In the genomic region with DNA sequence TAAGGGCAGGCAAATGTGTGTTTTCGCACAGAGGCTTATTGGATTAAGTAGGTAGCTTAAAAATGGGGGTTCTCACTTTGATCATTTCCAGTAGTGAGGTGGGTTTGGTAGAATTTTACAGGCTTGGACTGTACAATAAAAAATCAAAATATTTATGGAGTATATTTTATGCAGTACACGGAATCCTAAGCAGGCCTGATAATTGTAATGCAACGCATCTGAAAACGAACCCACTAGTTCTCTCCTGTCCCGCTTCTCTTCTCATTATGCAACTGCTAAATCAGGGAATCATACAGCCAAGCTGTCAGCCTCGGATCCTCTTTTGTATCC, we compare ENCODE assay signal across 7 cellular contexts. TPM values are rescaled to one million over a fixed set of nuclear protein-coding genes. Genes with fewer than 3 reads are reported as not detected.
DNase-seq lines count a peak whose midpoint lies in the region; ATAC-seq and TF ChIP-seq lines count a peak whose summit lies in the region.

No MANE protein-coding gene starts in this region.

- H3K36me3 ChIP-seq in HEK293 (ENCODE audit: control insufficient read depth in 2 of 2, insufficient read depth in 1 of 2, low read length in 2 of 2) = 0 out of 3 replicates have a peak, but pooled peaks cover 0 to 1% of the 10 kb centered on the region in 2 experiments

- H3K27me3 Mint-ChIP-seq in glutamatergic neuron (ENCODE audit: unreplicated experiment) = peaks cover 3% of the 10 kb centered on the region
- no peaks in the 10 kb centered on the region for H3K27me3 Mint-ChIP-seq in stimulated activated naive B cell treated with anti-CD40 and anti-IgM and Interleukin-4, amounts not matched to agents 10 μg/mL and 1 μg/mL and 100 μg/mL, for 72 hours

- H3K9me3 ChIP-seq in HEK293 (ENCODE audit: control insufficient read depth, insufficient read depth, low read depth, low read length) = no peaks in the 10 kb centered on the region

- peak; percentile 31 for ATAC-seq in SK-N-SH treated with all-trans-retinoic acid at 6 μM for 48 hours
- no peak for ATAC-seq in stimulated activated naive B cell treated with anti-CD40 and anti-IgM and Interleukin-4, amounts not matched to agents 10 μg/mL and 1 μg/mL and 100 μg/mL, for 72 hours (replicated peaks)

- no peak overlapping the region for H3K4me3 ChIP-seq in HEK293 (ENCODE audit: low read depth, low read length)

- DNase-seq in glutamatergic neuron (no peak), NCI-H510A treated with DMSO at 0.1 percent for 48 hours (lab: John Stamatoyannopoulos, UW) (no peak), 8988T (no peak), NCI-H1436 treated with DMSO at 0.1 percent for 48 hours (lab: John Stamatoyannopoulos, UW) (no peak)
- DNase-seq in stimulated activated naive B cell treated with anti-CD40 and anti-IgM and Interleukin-4, amounts not matched to agents 10 μg/mL and 1 μg/mL and 100 μg/mL, for 72 hours = no peak

- POLR2A ChIA-PET in HEK293 (lab: Yijun Ruan, JAX) = interaction anchor here (0.6 to 0.8 kb wide), 3 partner anchors 27 to 1542 kb away, joined by 3 read pairs; partner anchors contain the start of gene TWIST1

- peaks cover 24% of the 10 kb centered on the region for H3K4me1 Mint-ChIP-seq in glutamatergic neuron (ENCODE audit: low read depth, unreplicated experiment)
- H3K4me1 Mint-ChIP-seq in stimulated activated naive B cell treated with anti-CD40 and anti-IgM and Interleukin-4, amounts not matched to agents 10 μg/mL and 1 μg/mL and 100 μg/mL, for 72 hours = peaks cover 25 to 40% of the 10 kb centered on the region in 2 donors

- H3K9me3 Mint-ChIP-seq in glutamatergic neuron (ENCODE audit: unreplicated experiment) = peaks cover 7% of the 10 kb centered on the region
- no peaks in the 10 kb centered on the region for H3K9me3 Mint-ChIP-seq in stimulated activated naive B cell treated with anti-CD40 and anti-IgM and Interleukin-4, amounts not matched to agents 10 μg/mL and 1 μg/mL and 100 μg/mL, for 72 hours

- no peak overlapping the region for H3K27ac ChIP-seq in HEK293 (ENCODE audit: extremely low read depth, low read depth, low read length)

- H3K4me3 Mint-ChIP-seq in glutamatergic neuron (ENCODE audit: unreplicated experiment) = peak overlapping the region; percentile 93
- H3K4me3 Mint-ChIP-seq in stimulated activated naive B cell treated with anti-CD40 and anti-IgM and Interleukin-4, amounts not matched to agents 10 μg/mL and 1 μg/mL and 100 μg/mL, for 72 hours = peak overlapping the region; percentile 96 to 97

- H3K4me1 ChIP-seq in HEK293 (ENCODE audit: control insufficient read depth, insufficient read depth, low read length) = peaks cover 9% of the 10 kb centered on the region; the same call in 1 of the 2 replicates

- H3K36me3 Mint-ChIP-seq in glutamatergic neuron (ENCODE audit: unreplicated experiment) = no peaks in the 10 kb centered on the region
- no peaks in the 10 kb centered on the region for H3K36me3 Mint-ChIP-seq in stimulated activated naive B cell treated with anti-CD40 and anti-IgM and Interleukin-4, amounts not matched to agents 10 μg/mL and 1 μg/mL and 100 μg/mL, for 72 hours

- TF ChIP-seq CTCF in HEK293 (tag by site-specific recombination; IDR thresholded peaks at IDR 0.05) (no peak), glutamatergic neuron (IDR thresholded peaks at IDR 0.05; ENCODE audit: partially characterized antibody, unreplicated experiment) (peak; percentile 52)

- CTCF ChIA-PET in HEK293 (lab: Yijun Ruan, JAX) = interaction anchor here (0.6 to 2.8 kb wide), 21 partner anchors 9 to 1860 kb away, joined by 3 to 23 read pairs (median 3); no protein-coding TSS in a partner anchor

- peak overlapping the region; percentile 94 for H3K27ac Mint-ChIP-seq in glutamatergic neuron (ENCODE audit: unreplicated experiment)
- peak overlapping the region; percentile 96 for H3K27ac Mint-ChIP-seq in stimulated activated naive B cell treated with anti-CD40 and anti-IgM and Interleukin-4, amounts not matched to agents 10 μg/mL and 1 μg/mL and 100 μg/mL, for 72 hours

TF ChIP-seq in HEK293, 187 proteins besides CTCF, POLR2A, EP300 and RAD21 (continues in another document):
- TF ChIP-seq, protein P1, sequence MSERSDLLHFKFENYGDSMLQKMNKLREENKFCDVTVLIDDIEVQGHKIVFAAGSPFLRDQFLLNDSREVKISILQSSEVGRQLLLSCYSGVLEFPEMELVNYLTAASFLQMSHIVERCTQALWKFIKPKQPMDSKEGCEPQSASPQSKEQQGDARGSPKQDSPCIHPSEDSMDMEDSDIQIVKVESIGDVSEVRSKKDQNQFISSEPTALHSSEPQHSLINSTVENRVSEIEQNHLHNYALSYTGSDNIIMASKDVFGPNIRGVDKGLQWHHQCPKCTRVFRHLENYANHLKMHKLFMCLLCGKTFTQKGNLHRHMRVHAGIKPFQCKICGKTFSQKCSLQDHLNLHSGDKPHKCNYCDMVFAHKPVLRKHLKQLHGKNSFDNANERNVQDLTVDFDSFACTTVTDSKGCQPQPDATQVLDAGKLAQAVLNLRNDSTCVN (tag by site-specific recombination; optimal IDR thresholded peaks at IDR 0.05) = peak; percentile 0
- TF ChIP-seq, protein P2, sequence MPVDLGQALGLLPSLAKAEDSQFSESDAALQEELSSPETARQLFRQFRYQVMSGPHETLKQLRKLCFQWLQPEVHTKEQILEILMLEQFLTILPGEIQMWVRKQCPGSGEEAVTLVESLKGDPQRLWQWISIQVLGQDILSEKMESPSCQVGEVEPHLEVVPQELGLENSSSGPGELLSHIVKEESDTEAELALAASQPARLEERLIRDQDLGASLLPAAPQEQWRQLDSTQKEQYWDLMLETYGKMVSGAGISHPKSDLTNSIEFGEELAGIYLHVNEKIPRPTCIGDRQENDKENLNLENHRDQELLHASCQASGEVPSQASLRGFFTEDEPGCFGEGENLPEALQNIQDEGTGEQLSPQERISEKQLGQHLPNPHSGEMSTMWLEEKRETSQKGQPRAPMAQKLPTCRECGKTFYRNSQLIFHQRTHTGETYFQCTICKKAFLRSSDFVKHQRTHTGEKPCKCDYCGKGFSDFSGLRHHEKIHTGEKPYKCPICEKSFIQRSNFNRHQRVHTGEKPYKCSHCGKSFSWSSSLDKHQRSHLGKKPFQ (tag by site-specific recombination; IDR thresholded peaks at IDR 0.05) = no peak
- no peak for TF ChIP-seq KLF8 (tag by site-specific recombination; IDR thresholded peaks at IDR 0.05)

TF ChIP-seq in SK-N-SH treated with all-trans-retinoic acid at 6 μM for 48 hours, 23 proteins besides CTCF, POLR2A, EP300 and RAD21:
- no peak for TF ChIP-seq TCF4 (CRISPR knock-in tag; IDR thresholded peaks at IDR 0.05; ENCODE audit: borderline replicate concordance)
- 0 out of 2 replicates have a peak, but pooled peaks have one; percentile 2 for TF ChIP-seq ZNF565 (CRISPR knock-in tag; conservative IDR thresholded peaks at IDR 0.05; ENCODE audit: low read depth)
TF ChIP-seq in SK-N-SH treated with all-trans-retinoic acid at 6 μM for 48 hours: peak in this region for 1.

RNA-seq across cellular contexts. Expression of gene POLR1F, which starts 0.4 kb away (rescaled TPM):
- 11.3 TPM for total RNA-seq in glutamatergic neuron (ENCODE audit: unreplicated experiment)
